In genomic region chr9:68396411-68396810, GRCh38 we compare ENCODE assay signal across 2 cellular contexts. TPM values are rescaled to one million over a fixed set of nuclear protein-coding genes. Genes with fewer than 3 reads are reported as not detected.
"Had no signal": no experiment of that assay in that cellular context is flagged by ENCODE, and none has a peak within 500 bp of the region (broad histone marks: within the 10 kb centered on the region; RNA-seq: fewer than 3 reads in every experiment).

No MANE protein-coding gene starts in this region.

RNA-seq across cellular contexts. Expression of gene PGM5, which starts 40.0 kb away (rescaled TPM):
- total RNA-seq: epithelial cell of proximal tubule, foreskin keratinocyte had no signal
- polyA plus RNA-seq: foreskin keratinocyte had no signal
